ENCODE assay signal across 33 cellular contexts in the genomic region with DNA sequence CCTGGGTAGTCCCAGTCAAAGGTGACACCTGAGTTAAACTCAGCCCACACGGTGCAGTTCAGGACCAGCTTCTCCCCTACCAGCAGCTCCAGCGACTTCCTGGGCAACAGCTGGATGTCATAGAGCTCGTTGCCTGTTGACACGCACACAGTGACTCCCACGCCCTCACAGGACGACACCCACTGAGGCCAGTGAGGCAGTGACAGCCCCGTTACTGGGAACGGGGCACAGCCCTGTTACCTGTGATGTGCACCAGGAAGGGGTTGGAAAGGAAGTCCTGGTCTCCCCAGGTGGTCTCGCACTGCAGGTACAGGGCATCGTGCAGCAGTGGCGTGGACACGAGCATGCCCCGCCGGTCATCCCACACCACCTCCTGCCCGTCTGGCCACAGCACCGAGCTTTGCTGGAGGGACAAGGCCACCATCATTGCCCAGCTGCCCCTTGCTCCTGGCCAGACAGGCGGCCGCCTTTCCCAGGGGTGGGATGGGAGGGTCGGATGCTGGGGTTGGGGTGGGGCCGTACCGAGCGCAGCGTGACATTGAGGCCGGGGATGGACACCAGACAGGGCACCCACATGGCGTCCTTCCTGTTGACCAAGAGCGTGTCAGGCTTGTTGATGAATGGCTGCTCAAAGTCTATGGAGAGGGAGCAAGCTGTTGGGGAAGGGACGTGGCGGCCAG. TPM values are rescaled to one million over a fixed set of nuclear protein-coding genes. Genes with fewer than 3 reads are reported as not detected.
"Had no signal": no experiment of that assay in that cellular context is flagged by ENCODE, and none has a peak within 500 bp of the region (broad histone marks: within the 10 kb centered on the region; RNA-seq: fewer than 3 reads in every experiment).

No MANE protein-coding gene starts in this region.

- DNase-seq: activated B cell treated with CpG ODN at 0.5 μM for 24 hours; activated CD4-positive, alpha-beta memory T cell treated with anti-CD3 and anti-CD28 coated beads, Interleukin-2, amount 10 ng/mL, durations not matched to agents 7 days and 5 days; activated CD4-positive, alpha-beta T cell treated with anti-CD3 and anti-CD28 coated beads for 48 hours; activated CD4-positive, CD25-positive, alpha-beta regulatory T cell treated with anti-CD3 and anti-CD28 coated beads, Interleukin-2, amount 50 U/mL, for 72 hours; activated CD8-positive, alpha-beta memory T cell treated with anti-CD3 and anti-CD28 coated beads for 24 hours; activated CD8-positive, alpha-beta memory T cell treated with anti-CD3 and anti-CD28 coated beads, Interleukin-2, amount 10 ng/mL, durations not matched to agents 7 days and 5 days; activated CD8-positive, alpha-beta memory T cell treated with anti-CD3 and anti-CD28 coated beads, Interleukin-2, amount 50 U/mL, for 48 hours; activated effector memory CD4-positive, alpha-beta T cell treated with Interleukin-2 at 50 U/mL for 16 hours; activated naive CD4-positive, alpha-beta T cell treated with anti-CD3 and anti-CD28 coated beads, Interleukin-2, amount 10 ng/mL, durations not matched to agents 7 days and 5 days; activated naive CD8-positive, alpha-beta T cell treated with anti-CD3 and anti-CD28 coated beads, Interleukin-2, amount 50 U/mL, for 24 hours; activated T-cell treated with anti-CD3 and anti-CD28 coated beads, Interleukin-2, amount 50 U/mL, for 48 hours; anterior cingulate cortex; brain microvascular endothelial cell; Kasumi-1; KG1; MG63; NCI-H1092; NCI-H1436 treated with DMSO at 0.1 percent for 48 hours; NCI-H1694 treated with DMSO at 0.1 percent for 48 hours; NCI-H2029; NCI-H2171; NCI-H510A; NCI-H526; NCI-H748 treated with DMSO at 0.1 percent for 48 hours; OCI-M1; SIG-M5; T-helper 1 cell; T-helper 2 cell; T-helper 9 cell had no signal

- H3K4me3 Mint-ChIP-seq: activated B cell treated with CpG ODN at 0.5 μM for 24 hours; activated CD4-positive, alpha-beta memory T cell treated with anti-CD3 and anti-CD28 coated beads, Interleukin-2, amount 10 ng/mL, durations not matched to agents 7 days and 5 days; activated CD8-positive, alpha-beta memory T cell treated with anti-CD3 and anti-CD28 coated beads, Interleukin-2, amount 10 ng/mL, durations not matched to agents 7 days and 5 days; activated naive CD4-positive, alpha-beta T cell treated with anti-CD3 and anti-CD28 coated beads, Interleukin-2, amount 10 ng/mL, durations not matched to agents 7 days and 5 days; activated naive CD8-positive, alpha-beta T cell; activated naive CD8-positive, alpha-beta T cell treated with anti-CD3 and anti-CD28 coated beads, Interleukin-2, amount 50 U/mL, for 24 hours had no signal

- H3K27me3 ChIP-seq: brain microvascular endothelial cell, MG63 had no signal

- H3K27me3 Mint-ChIP-seq: activated B cell treated with CpG ODN at 0.5 μM for 24 hours; activated CD4-positive, alpha-beta memory T cell treated with anti-CD3 and anti-CD28 coated beads, Interleukin-2, amount 10 ng/mL, durations not matched to agents 7 days and 5 days; activated CD8-positive, alpha-beta memory T cell treated with anti-CD3 and anti-CD28 coated beads, Interleukin-2, amount 10 ng/mL, durations not matched to agents 7 days and 5 days; activated naive CD4-positive, alpha-beta T cell treated with anti-CD3 and anti-CD28 coated beads, Interleukin-2, amount 10 ng/mL, durations not matched to agents 7 days and 5 days; activated naive CD8-positive, alpha-beta T cell; activated naive CD8-positive, alpha-beta T cell treated with anti-CD3 and anti-CD28 coated beads, Interleukin-2, amount 50 U/mL, for 24 hours had no signal

- H3K36me3 ChIP-seq: brain microvascular endothelial cell, MG63 had no signal

- H3K4me3 ChIP-seq: MG63 had no signal

- H3K27ac Mint-ChIP-seq: activated B cell treated with CpG ODN at 0.5 μM for 24 hours; activated CD4-positive, alpha-beta memory T cell treated with anti-CD3 and anti-CD28 coated beads, Interleukin-2, amount 10 ng/mL, durations not matched to agents 7 days and 5 days; activated CD8-positive, alpha-beta memory T cell treated with anti-CD3 and anti-CD28 coated beads, Interleukin-2, amount 10 ng/mL, durations not matched to agents 7 days and 5 days; activated naive CD8-positive, alpha-beta T cell; activated naive CD8-positive, alpha-beta T cell treated with anti-CD3 and anti-CD28 coated beads, Interleukin-2, amount 50 U/mL, for 24 hours had no signal

- H3K9me3 Mint-ChIP-seq: activated B cell treated with CpG ODN at 0.5 μM for 24 hours; activated CD4-positive, alpha-beta memory T cell treated with anti-CD3 and anti-CD28 coated beads, Interleukin-2, amount 10 ng/mL, durations not matched to agents 7 days and 5 days; activated naive CD4-positive, alpha-beta T cell treated with anti-CD3 and anti-CD28 coated beads, Interleukin-2, amount 10 ng/mL, durations not matched to agents 7 days and 5 days; activated naive CD8-positive, alpha-beta T cell treated with anti-CD3 and anti-CD28 coated beads, Interleukin-2, amount 50 U/mL, for 24 hours had no signal

- H3K36me3 Mint-ChIP-seq: activated CD8-positive, alpha-beta memory T cell treated with anti-CD3 and anti-CD28 coated beads, Interleukin-2, amount 10 ng/mL, durations not matched to agents 7 days and 5 days; activated naive CD4-positive, alpha-beta T cell treated with anti-CD3 and anti-CD28 coated beads, Interleukin-2, amount 10 ng/mL, durations not matched to agents 7 days and 5 days; activated naive CD8-positive, alpha-beta T cell had no signal

- ATAC-seq: activated CD8-positive, alpha-beta memory T cell treated with anti-CD3 and anti-CD28 coated beads, Interleukin-2, amount 10 ng/mL, durations not matched to agents 7 days and 5 days; activated naive CD8-positive, alpha-beta T cell treated with anti-CD3 and anti-CD28 coated beads, Interleukin-2, amount 50 U/mL, for 24 hours; SK-N-SH treated with all-trans-retinoic acid at 6 μM for 48 hours had no signal

- H3K9me3 ChIP-seq: MG63 had no signal

- H3K4me1 Mint-ChIP-seq: activated B cell treated with CpG ODN at 0.5 μM for 24 hours; activated CD4-positive, alpha-beta memory T cell treated with anti-CD3 and anti-CD28 coated beads, Interleukin-2, amount 10 ng/mL, durations not matched to agents 7 days and 5 days; activated CD8-positive, alpha-beta memory T cell treated with anti-CD3 and anti-CD28 coated beads, Interleukin-2, amount 10 ng/mL, durations not matched to agents 7 days and 5 days; activated naive CD4-positive, alpha-beta T cell treated with anti-CD3 and anti-CD28 coated beads, Interleukin-2, amount 10 ng/mL, durations not matched to agents 7 days and 5 days; activated naive CD8-positive, alpha-beta T cell treated with anti-CD3 and anti-CD28 coated beads, Interleukin-2, amount 50 U/mL, for 24 hours had no signal

- H3K27ac ChIP-seq: brain microvascular endothelial cell, VCaP had no signal

RNA-seq across cellular contexts. Expression of gene FLT4, which starts 19.6 kb away (rescaled TPM):
- total RNA-seq: activated B cell treated with CpG ODN at 0.5 μM for 24 hours had no signal

RNA-seq across cellular contexts. Expression of gene SCGB3A1, which starts 38.5 kb away (rescaled TPM):
- total RNA-seq: activated B cell treated with CpG ODN at 0.5 μM for 24 hours; activated CD4-positive, alpha-beta memory T cell treated with anti-CD3 and anti-CD28 coated beads, Interleukin-2, amount 10 ng/mL, durations not matched to agents 7 days and 5 days; activated CD8-positive, alpha-beta memory T cell treated with anti-CD3 and anti-CD28 coated beads, Interleukin-2, amount 10 ng/mL, durations not matched to agents 7 days and 5 days; SK-MEL-5 had no signal
